Comparison of ENCODE assay signal across 1 cellular context in genomic region chr5:34524123-34524522, GRCh38.
A peak's percentile ranks its signal among the peaks of the same experiment; 100 is the strongest.
TF ChIP-seq lines count a peak whose summit lies in the region.

No MANE protein-coding gene starts in this region.

TF ChIP-seq in K562, 482 proteins besides CTCF, POLR2A, EP300 and RAD21 (continued from another document and continues in another):
- no peak for TF ChIP-seq HBP1 (CRISPR knock-in tag; IDR thresholded peaks at IDR 0.05)
- TF ChIP-seq ZNF511 (CRISPR knock-in tag; IDR thresholded peaks at IDR 0.05): no peak
- TF ChIP-seq CEBPB (tag; IDR thresholded peaks at IDR 0.05): no peak
- no peak for TF ChIP-seq ZNF263 (CRISPR knock-in tag; IDR thresholded peaks at IDR 0.05; ENCODE audit: borderline replicate concordance)
- TF ChIP-seq ARID1B (IDR thresholded peaks at IDR 0.05): peak; percentile 79
- no peak for TF ChIP-seq ZNF431 (CRISPR knock-in tag; IDR thresholded peaks at IDR 0.05)
- TF ChIP-seq NFYB (IDR thresholded peaks at IDR 0.05; ENCODE audit: extremely low read depth, insufficient read length): no peak
- no peak for TF ChIP-seq HMG20B (CRISPR knock-in tag; IDR thresholded peaks at IDR 0.05)
- TF ChIP-seq NR4A1 (CRISPR knock-in tag; IDR thresholded peaks at IDR 0.05): no peak
- TF ChIP-seq NR4A1 (tag; IDR thresholded peaks at IDR 0.05): no peak
- TF ChIP-seq SAFB (IDR thresholded peaks at IDR 0.05; ENCODE audit: borderline replicate concordance, low read depth, low read length): no peak
- TF ChIP-seq E2F4 (CRISPR knock-in tag; IDR thresholded peaks at IDR 0.05; ENCODE audit: low read depth): no peak
- TF ChIP-seq KLF6 (CRISPR knock-in tag; IDR thresholded peaks at IDR 0.05; ENCODE audit: borderline replicate concordance): no peak
- no peak for TF ChIP-seq SMAD4 (CRISPR knock-in tag; conservative IDR thresholded peaks at IDR 0.05)
- TF ChIP-seq BCLAF1 (IDR thresholded peaks at IDR 0.05; ENCODE audit: borderline replicate concordance in 1 of 2, control insufficient read depth in 1 of 2, low read depth in 2 of 2, low read length in 1 of 2): no peak
- TF ChIP-seq MBD2 (IDR thresholded peaks at IDR 0.05; ENCODE audit: borderline replicate concordance, low read depth): no peak
- no peak for TF ChIP-seq ZNF140 (CRISPR knock-in tag; IDR thresholded peaks at IDR 0.05)
- no peak for TF ChIP-seq RREB1 (CRISPR knock-in tag; IDR thresholded peaks at IDR 0.05)
- TF ChIP-seq NBN (IDR thresholded peaks at IDR 0.05; ENCODE audit: low read depth): no peak
- no peak for TF ChIP-seq AFF1 (IDR thresholded peaks at IDR 0.05; ENCODE audit: low read depth in 1 of 2, partially characterized antibody in 2 of 2)
- no peak for TF ChIP-seq RFX1 (IDR thresholded peaks at IDR 0.05)
- TF ChIP-seq ZC3H4 (CRISPR knock-in tag; IDR thresholded peaks at IDR 0.05; ENCODE audit: borderline replicate concordance): no peak
- TF ChIP-seq ARNT (IDR thresholded peaks at IDR 0.05): no peak
- no peak for TF ChIP-seq MCM3 (IDR thresholded peaks at IDR 0.05)
- TF ChIP-seq CHD7 (IDR thresholded peaks at IDR 0.05; ENCODE audit: low read depth, low read length): no peak
- TF ChIP-seq ILF3 (IDR thresholded peaks at IDR 0.05; ENCODE audit: borderline replicate concordance): no peak
- TF ChIP-seq RUNX1 (IDR thresholded peaks at IDR 0.05; ENCODE audit: low read depth): no peak
- TF ChIP-seq NFIC (IDR thresholded peaks at IDR 0.05): peak; percentile 89
